1 cellular context compared by ENCODE assay signal in genomic region chr2:217981084-217981730, GRCh38.
TF ChIP-seq lines count a peak whose summit lies in the region.

No MANE protein-coding gene starts in this region.

TF ChIP-seq in H1, 55 proteins besides CTCF, POLR2A, EP300 and RAD21:
- no peak for TF ChIP-seq TBP (IDR thresholded peaks at IDR 0.05; ENCODE audit: low read depth, low read length)
- no peak for TF ChIP-seq JUND (IDR thresholded peaks at IDR 0.05; ENCODE audit: low read length)
- no peak for TF ChIP-seq CEBPB (IDR thresholded peaks at IDR 0.05; ENCODE audit: low read depth, low read length)
- no peak for TF ChIP-seq CTBP2 (IDR thresholded peaks at IDR 0.05; ENCODE audit: borderline replicate concordance, insufficient read depth, insufficient read length, low read length)
- TF ChIP-seq HDAC2 (IDR thresholded peaks at IDR 0.05; ENCODE audit: borderline replicate concordance in 1 of 2, low read depth in 2 of 2, low read length in 2 of 2), result no peak
- TF ChIP-seq, protein P1, sequence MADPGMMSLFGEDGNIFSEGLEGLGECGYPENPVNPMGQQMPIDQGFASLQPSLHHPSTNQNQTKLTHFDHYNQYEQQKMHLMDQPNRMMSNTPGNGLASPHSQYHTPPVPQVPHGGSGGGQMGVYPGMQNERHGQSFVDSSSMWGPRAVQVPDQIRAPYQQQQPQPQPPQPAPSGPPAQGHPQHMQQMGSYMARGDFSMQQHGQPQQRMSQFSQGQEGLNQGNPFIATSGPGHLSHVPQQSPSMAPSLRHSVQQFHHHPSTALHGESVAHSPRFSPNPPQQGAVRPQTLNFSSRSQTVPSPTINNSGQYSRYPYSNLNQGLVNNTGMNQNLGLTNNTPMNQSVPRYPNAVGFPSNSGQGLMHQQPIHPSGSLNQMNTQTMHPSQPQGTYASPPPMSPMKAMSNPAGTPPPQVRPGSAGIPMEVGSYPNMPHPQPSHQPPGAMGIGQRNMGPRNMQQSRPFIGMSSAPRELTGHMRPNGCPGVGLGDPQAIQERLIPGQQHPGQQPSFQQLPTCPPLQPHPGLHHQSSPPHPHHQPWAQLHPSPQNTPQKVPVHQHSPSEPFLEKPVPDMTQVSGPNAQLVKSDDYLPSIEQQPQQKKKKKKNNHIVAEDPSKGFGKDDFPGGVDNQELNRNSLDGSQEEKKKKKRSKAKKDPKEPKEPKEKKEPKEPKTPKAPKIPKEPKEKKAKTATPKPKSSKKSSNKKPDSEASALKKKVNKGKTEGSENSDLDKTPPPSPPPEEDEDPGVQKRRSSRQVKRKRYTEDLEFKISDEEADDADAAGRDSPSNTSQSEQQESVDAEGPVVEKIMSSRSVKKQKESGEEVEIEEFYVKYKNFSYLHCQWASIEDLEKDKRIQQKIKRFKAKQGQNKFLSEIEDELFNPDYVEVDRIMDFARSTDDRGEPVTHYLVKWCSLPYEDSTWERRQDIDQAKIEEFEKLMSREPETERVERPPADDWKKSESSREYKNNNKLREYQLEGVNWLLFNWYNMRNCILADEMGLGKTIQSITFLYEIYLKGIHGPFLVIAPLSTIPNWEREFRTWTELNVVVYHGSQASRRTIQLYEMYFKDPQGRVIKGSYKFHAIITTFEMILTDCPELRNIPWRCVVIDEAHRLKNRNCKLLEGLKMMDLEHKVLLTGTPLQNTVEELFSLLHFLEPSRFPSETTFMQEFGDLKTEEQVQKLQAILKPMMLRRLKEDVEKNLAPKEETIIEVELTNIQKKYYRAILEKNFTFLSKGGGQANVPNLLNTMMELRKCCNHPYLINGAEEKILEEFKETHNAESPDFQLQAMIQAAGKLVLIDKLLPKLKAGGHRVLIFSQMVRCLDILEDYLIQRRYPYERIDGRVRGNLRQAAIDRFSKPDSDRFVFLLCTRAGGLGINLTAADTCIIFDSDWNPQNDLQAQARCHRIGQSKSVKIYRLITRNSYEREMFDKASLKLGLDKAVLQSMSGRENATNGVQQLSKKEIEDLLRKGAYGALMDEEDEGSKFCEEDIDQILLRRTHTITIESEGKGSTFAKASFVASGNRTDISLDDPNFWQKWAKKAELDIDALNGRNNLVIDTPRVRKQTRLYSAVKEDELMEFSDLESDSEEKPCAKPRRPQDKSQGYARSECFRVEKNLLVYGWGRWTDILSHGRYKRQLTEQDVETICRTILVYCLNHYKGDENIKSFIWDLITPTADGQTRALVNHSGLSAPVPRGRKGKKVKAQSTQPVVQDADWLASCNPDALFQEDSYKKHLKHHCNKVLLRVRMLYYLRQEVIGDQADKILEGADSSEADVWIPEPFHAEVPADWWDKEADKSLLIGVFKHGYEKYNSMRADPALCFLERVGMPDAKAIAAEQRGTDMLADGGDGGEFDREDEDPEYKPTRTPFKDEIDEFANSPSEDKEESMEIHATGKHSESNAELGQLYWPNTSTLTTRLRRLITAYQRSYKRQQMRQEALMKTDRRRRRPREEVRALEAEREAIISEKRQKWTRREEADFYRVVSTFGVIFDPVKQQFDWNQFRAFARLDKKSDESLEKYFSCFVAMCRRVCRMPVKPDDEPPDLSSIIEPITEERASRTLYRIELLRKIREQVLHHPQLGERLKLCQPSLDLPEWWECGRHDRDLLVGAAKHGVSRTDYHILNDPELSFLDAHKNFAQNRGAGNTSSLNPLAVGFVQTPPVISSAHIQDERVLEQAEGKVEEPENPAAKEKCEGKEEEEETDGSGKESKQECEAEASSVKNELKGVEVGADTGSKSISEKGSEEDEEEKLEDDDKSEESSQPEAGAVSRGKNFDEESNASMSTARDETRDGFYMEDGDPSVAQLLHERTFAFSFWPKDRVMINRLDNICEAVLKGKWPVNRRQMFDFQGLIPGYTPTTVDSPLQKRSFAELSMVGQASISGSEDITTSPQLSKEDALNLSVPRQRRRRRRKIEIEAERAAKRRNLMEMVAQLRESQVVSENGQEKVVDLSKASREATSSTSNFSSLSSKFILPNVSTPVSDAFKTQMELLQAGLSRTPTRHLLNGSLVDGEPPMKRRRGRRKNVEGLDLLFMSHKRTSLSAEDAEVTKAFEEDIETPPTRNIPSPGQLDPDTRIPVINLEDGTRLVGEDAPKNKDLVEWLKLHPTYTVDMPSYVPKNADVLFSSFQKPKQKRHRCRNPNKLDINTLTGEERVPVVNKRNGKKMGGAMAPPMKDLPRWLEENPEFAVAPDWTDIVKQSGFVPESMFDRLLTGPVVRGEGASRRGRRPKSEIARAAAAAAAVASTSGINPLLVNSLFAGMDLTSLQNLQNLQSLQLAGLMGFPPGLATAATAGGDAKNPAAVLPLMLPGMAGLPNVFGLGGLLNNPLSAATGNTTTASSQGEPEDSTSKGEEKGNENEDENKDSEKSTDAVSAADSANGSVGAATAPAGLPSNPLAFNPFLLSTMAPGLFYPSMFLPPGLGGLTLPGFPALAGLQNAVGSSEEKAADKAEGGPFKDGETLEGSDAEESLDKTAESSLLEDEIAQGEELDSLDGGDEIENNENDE (IDR thresholded peaks at IDR 0.05; ENCODE audit: insufficient replicate concordance, low read length), result no peak
- no peak for TF ChIP-seq POU5F1 (IDR thresholded peaks at IDR 0.05; ENCODE audit: low read depth, low read length)
- no peak for TF ChIP-seq CREB1 (IDR thresholded peaks at IDR 0.05)
- no peak for TF ChIP-seq HDAC6 (IDR thresholded peaks at IDR 0.05; ENCODE audit: low read depth, low read length)
- TF ChIP-seq SRF (IDR thresholded peaks at IDR 0.05; ENCODE audit: low read depth, low read length), result no peak
- TF ChIP-seq TAF1 (IDR thresholded peaks at IDR 0.05; ENCODE audit: low read depth, low read length), result no peak
- TF ChIP-seq SIRT6 (IDR thresholded peaks at IDR 0.05; ENCODE audit: low read length), result no peak
- no peak for TF ChIP-seq FOSL1 (IDR thresholded peaks at IDR 0.05; ENCODE audit: insufficient read depth, low read depth, low read length)
- TF ChIP-seq CBX5 (IDR thresholded peaks at IDR 0.05; ENCODE audit: low read depth, low read length), result no peak
